In genomic region chr5:76367623-76368366, GRCh38 we compare ENCODE assay signal across 12 cellular contexts. TPM values are rescaled to one million over a fixed set of nuclear protein-coding genes. Genes with fewer than 3 reads are reported as not detected.
DNase-seq lines count a peak whose midpoint lies in the region; ATAC-seq and TF ChIP-seq lines count a peak whose summit lies in the region.
"Had no signal": no experiment of that assay in that cellular context is flagged by ENCODE, and none has a peak within 500 bp of the region (broad histone marks: within the 10 kb centered on the region; RNA-seq: fewer than 3 reads in every experiment).

No MANE protein-coding gene starts in this region.

- no peaks in the 10 kb centered on the region for H3K27me3 Mint-ChIP-seq in mesothelial cell of epicardium (ENCODE audit: low read depth)

- H3K4me3 Mint-ChIP-seq in mesothelial cell of epicardium = no peak overlapping the region

- no peak overlapping the region for H3K27ac ChIP-seq in RWPE2 (ENCODE audit: poor library complexity, severe bottlenecking)
- H3K27ac ChIP-seq: testis, WERI-Rb-1 had no signal

- no peaks in the 10 kb centered on the region for H3K27me3 ChIP-seq in RWPE2 (ENCODE audit: insufficient read depth, poor library complexity, severe bottlenecking)
- H3K27me3 ChIP-seq: testis had no signal

- peak; percentile 17 for DNase-seq in Daoy (ENCODE audit: low read depth)
- peak; percentile 49 for DNase-seq in GM20000 (ENCODE audit: low spot score)
- no peak for DNase-seq in RWPE2 (ENCODE audit: low spot score)
- no peak for DNase-seq in mesothelial cell of epicardium (ENCODE audit: low spot score in 2 of 2, unreplicated experiment in 2 of 2)
- DNase-seq in NCI-H187 treated with DMSO at 0.1 percent for 48 hours (lab: John Stamatoyannopoulos, UW) = no peak
- no peak for DNase-seq in Kasumi-1 (lab: John Stamatoyannopoulos, UW)
- DNase-seq: dermis blood vessel endothelial cell, testis, WERI-Rb-1 had no signal

- peaks cover 33% of the 10 kb centered on the region for H3K4me1 Mint-ChIP-seq in mesothelial cell of epicardium

- TF ChIP-seq CTCF in GM20000 (IDR thresholded peaks at IDR 0.05; ENCODE audit: extremely low read depth, missing control alignments) (no peak), RWPE2 (IDR thresholded peaks at IDR 0.05; ENCODE audit: poor library complexity, severe bottlenecking) (no peak), mesothelial cell of epicardium (IDR thresholded peaks at IDR 0.05; ENCODE audit: unreplicated experiment) (no peak)

- H3K4me3 ChIP-seq in RWPE2 (ENCODE audit: severe bottlenecking) = no peak overlapping the region
- H3K4me3 ChIP-seq: testis had no signal

- no peaks in the 10 kb centered on the region for H3K36me3 Mint-ChIP-seq in mesothelial cell of epicardium

- peak; percentile 8; the same call in 1 of the 3 replicates for ATAC-seq in RWPE2 (ENCODE audit: low read depth)
- peak; percentile 73 for ATAC-seq in esophagus mucosa
- ATAC-seq in GM18873 (IDR thresholded peaks at IDR 0.05; ENCODE audit: low FRiP score, unreplicated experiment) = no peak
- ATAC-seq: left lobe of liver had no signal

- no peak overlapping the region for H3K27ac Mint-ChIP-seq in mesothelial cell of epicardium

- H3K9me3 Mint-ChIP-seq in mesothelial cell of epicardium = no peaks in the 10 kb centered on the region

- H3K9me3 ChIP-seq in RWPE2 (ENCODE audit: severe bottlenecking) = no peaks in the 10 kb centered on the region
- H3K9me3 ChIP-seq: testis had no signal

- peaks cover 10% of the 10 kb centered on the region for H3K4me1 ChIP-seq in RWPE2 (ENCODE audit: insufficient read depth, poor library complexity, severe bottlenecking)
- H3K4me1 ChIP-seq: testis had no signal

- H3K36me3 ChIP-seq in RWPE2 (ENCODE audit: low read depth) = no peaks in the 10 kb centered on the region
- H3K36me3 ChIP-seq: WERI-Rb-1 had no signal

RNA-seq across cellular contexts. Expression of gene IQGAP2, which starts 35.3 kb away (rescaled TPM):
- total RNA-seq in Daoy (2014; rRNA removed; shearing (Covaris generic)) = 5.6 and 6.9 TPM in 2 replicates
- total RNA-seq in esophagus mucosa (4.2 TPM), mesothelial cell of epicardium (13.9 to 16.0 TPM (median 15.2 TPM) in 3 replicates)

Comparison
In these comparisons a context has a peak if more than half of its experiments do, and no peak if none do; other contexts are left out.
1. DNase-seq: peak in Daoy (single experiment) and GM20000 (single experiment); none in RWPE2 (single experiment), mesothelial cell of epicardium (0 of 2), NCI-H187 treated with DMSO at 0.1 percent for 48 hours (single experiment) and Kasumi-1 (0 of 2).